ENCODE assay signal across 16 cellular contexts in the genomic region with DNA sequence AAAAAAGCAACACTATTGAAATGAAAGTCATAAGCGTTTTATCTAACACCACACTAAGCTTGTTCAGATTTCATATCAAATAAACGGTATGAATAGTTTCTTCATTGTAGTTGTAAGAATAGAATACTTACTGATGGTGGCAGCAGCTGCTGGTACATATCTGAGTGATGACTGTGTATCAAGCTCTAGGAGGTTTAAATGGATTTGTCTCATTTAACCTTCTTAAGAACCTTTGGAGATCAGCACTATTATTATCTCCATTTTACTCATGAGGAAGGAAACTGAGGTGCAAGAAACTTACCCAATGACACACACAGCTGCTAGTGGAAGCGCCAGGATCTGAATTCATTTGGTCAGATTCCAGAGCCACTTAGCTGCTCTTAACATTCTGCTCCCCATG.
A peak's percentile ranks its signal among the peaks of the same experiment; 100 is the strongest.
DNase-seq lines count a peak whose midpoint lies in the region; ATAC-seq and TF ChIP-seq lines count a peak whose summit lies in the region.
"Had no signal": no experiment of that assay in that cellular context is flagged by ENCODE, and none has a peak within 500 bp of the region (broad histone marks: within the 10 kb centered on the region; RNA-seq: fewer than 3 reads in every experiment).

No MANE protein-coding gene starts in this region.

- no peak overlapping the region for H3K4me3 Mint-ChIP-seq in endothelial cell (ENCODE audit: unreplicated experiment)
- H3K4me3 Mint-ChIP-seq: activated naive CD4-positive, alpha-beta T cell treated with anti-CD3 and anti-CD28 coated beads, Interleukin-2, amount 10 ng/mL, durations not matched to agents 7 days and 5 days; naive B cell; T-helper 17 cell had no signal

- H3K4me1 Mint-ChIP-seq in endothelial cell (ENCODE audit: unreplicated experiment), result peaks cover 28% of the 10 kb centered on the region

- H3K27ac Mint-ChIP-seq in endothelial cell (ENCODE audit: unreplicated experiment), result peak overlapping the region; percentile 30
- H3K27ac Mint-ChIP-seq: activated naive CD4-positive, alpha-beta T cell treated with anti-CD3 and anti-CD28 coated beads, Interleukin-2, amount 10 ng/mL, durations not matched to agents 7 days and 5 days; T-helper 17 cell had no signal

- ATAC-seq in HG02852 (IDR thresholded peaks at IDR 0.05; ENCODE audit: unreplicated experiment) (no peak), HG03095 (IDR thresholded peaks at IDR 0.05; ENCODE audit: unreplicated experiment) (no peak), HG02759 (IDR thresholded peaks at IDR 0.05; ENCODE audit: unreplicated experiment) (no peak)
- ATAC-seq: A549, left lobe of liver, T-helper 17 cell had no signal

- no peak for TF ChIP-seq CTCF in endothelial cell (IDR thresholded peaks at IDR 0.05; ENCODE audit: unreplicated experiment)

- H3K36me3 Mint-ChIP-seq in endothelial cell (ENCODE audit: low read depth, unreplicated experiment), result peaks cover 3% of the 10 kb centered on the region

- H3K27me3 Mint-ChIP-seq in endothelial cell (ENCODE audit: unreplicated experiment), result no peaks in the 10 kb centered on the region
- H3K27me3 Mint-ChIP-seq: activated naive CD4-positive, alpha-beta T cell treated with anti-CD3 and anti-CD28 coated beads, Interleukin-2, amount 10 ng/mL, durations not matched to agents 7 days and 5 days; naive B cell; T-helper 17 cell had no signal

- DNase-seq in AG08396 (ENCODE audit: low spot score), result peak; percentile 11
- peak; percentile 7 for DNase-seq in NCI-H226
- DNase-seq in endothelial cell (ENCODE audit: low spot score), result no peak
- DNase-seq in myocyte (ENCODE audit: low read depth), result peak; percentile 77
- DNase-seq in T1000 (lab: John Stamatoyannopoulos, UW), result no peak
- DNase-seq: activated CD8-positive, alpha-beta memory T cell treated with anti-CD3 and anti-CD28 coated beads, Interleukin-2, amount 50 U/mL, for 4 hours; activated naive CD4-positive, alpha-beta T cell treated with anti-CD3 and anti-CD28 coated beads, Interleukin-2, amount 10 ng/mL, durations not matched to agents 7 days and 5 days; naive B cell; NCI-H2029 treated with DMSO at 0.1 percent for 48 hours; T-helper 17 cell; testis had no signal

- H3K9me3 Mint-ChIP-seq in endothelial cell (ENCODE audit: unreplicated experiment), result no peaks in the 10 kb centered on the region
- H3K9me3 Mint-ChIP-seq: activated naive CD4-positive, alpha-beta T cell treated with anti-CD3 and anti-CD28 coated beads, Interleukin-2, amount 10 ng/mL, durations not matched to agents 7 days and 5 days; naive B cell had no signal

Comparison
In these comparisons a context has a peak if more than half of its experiments do, and no peak if none do; other contexts are left out.
1. DNase-seq: peak in AG08396 (single experiment), NCI-H226 (single experiment) and myocyte (single experiment); none in endothelial cell (single experiment) and T1000 (single experiment).